1 cellular context compared by ENCODE assay signal in the genomic region with DNA sequence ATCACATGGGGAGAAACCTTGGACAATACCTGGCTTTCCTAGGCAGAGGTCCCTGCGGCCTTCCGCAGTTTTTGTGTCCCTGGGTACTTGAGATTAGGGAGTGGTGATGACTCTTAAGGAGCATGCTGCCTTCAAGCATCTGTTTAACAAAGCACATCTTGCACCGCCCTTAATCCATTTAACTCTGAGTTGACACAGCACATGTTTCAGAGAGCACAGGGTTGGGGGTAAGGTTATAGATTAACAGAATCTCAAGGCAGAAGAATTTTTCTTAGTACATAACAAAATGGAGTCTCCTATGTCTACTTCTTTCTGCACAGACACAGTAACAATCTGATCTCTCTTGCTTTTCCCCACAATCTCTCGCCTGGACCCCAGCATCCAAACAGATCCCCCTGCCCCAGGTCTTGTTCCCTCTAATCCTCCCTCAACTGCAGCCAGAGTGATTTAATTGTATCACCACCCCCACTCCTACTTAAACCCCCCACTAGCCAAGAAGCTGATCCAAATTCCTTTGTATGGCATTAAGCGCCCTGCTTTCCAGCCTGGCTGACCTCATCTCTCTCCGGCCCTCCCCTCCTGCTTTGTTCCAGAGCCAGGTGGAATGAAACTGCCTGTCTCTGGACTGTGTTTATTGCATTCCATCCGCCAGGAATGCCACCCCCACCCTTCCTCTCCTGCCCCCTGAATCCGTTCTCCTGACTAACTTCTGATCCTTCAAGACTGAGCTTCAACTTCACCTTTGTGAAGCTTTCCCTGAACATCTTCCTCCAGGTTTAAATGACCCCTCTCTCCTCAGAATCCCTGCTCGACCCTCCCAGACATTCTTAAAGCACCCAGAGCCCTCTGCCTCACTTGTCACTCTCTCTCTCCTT.
TF ChIP-seq lines count a peak whose summit lies in the region.

No MANE protein-coding gene starts in this region.

TF ChIP-seq in IMR-90, 13 proteins besides CTCF, POLR2A, EP300 and RAD21:
- peak; percentile 82; the same call in 1 of the 2 replicates for TF ChIP-seq MAZ (IDR thresholded peaks at IDR 0.05; ENCODE audit: borderline replicate concordance, low read depth, low read length)
